ENCODE assay signal across 28 cellular contexts in the genomic region with DNA sequence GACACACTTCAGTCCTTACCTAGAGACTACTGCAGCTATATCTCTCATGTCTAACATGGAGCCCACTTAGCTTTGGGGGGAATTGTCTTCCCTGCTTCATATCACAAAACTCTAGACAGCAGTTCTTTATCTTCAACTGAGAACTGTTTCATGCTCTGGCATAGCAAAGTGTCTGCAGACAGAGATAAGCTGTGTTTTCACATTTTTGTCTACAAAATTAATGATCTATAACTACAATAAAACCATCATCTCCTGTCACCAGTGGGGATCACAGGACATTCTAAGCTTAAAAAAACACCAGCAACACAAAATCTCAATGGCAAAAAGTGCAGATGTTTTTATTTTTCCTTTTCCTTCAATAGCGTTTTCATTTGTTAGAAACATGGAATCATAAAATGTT.
"Had no signal": no experiment of that assay in that cellular context is flagged by ENCODE, and none has a peak within 500 bp of the region (broad histone marks: within the 10 kb centered on the region; RNA-seq: fewer than 3 reads in every experiment).

No MANE protein-coding gene starts in this region.

- H3K9me3 Mint-ChIP-seq: activated T-helper 1 cell treated with anti-CD3 and anti-CD28 coated beads, Interleukin-12 subunit alpha, Interleukin-12 subunit beta, Interleukin-2, Interleukin-4 antibody, amounts not matched to agents 30 ng/mL and 10 ng/mL and 1 ng/mL, durations not matched to agents 14 hours and 24 hours and 36 hours had no signal

- H3K27ac Mint-ChIP-seq: activated CD8-positive, alpha-beta T cell treated with anti-CD3 and anti-CD28 coated beads, Interleukin-2, amount 10 ng/mL, durations not matched to agents 7 days and 5 days; activated naive CD4-positive, alpha-beta T cell treated with anti-CD3 and anti-CD28 coated beads, Interleukin-2, amount 50 U/mL, for 72 hours; activated naive CD8-positive, alpha-beta T cell treated with anti-CD3 and anti-CD28 coated beads, Interleukin-2, amount 50 U/mL, for 24 hours; activated T-helper 1 cell treated with anti-CD3 and anti-CD28 coated beads, Interleukin-12 subunit alpha, Interleukin-12 subunit beta, Interleukin-2, Interleukin-4 antibody, amounts not matched to agents 30 ng/mL and 10 ng/mL and 1 ng/mL, durations not matched to agents 14 hours and 24 hours and 36 hours; T-cell had no signal

- ATAC-seq: activated CD8-positive, alpha-beta T cell treated with anti-CD3 and anti-CD28 coated beads, Interleukin-2, amount 10 ng/mL, durations not matched to agents 7 days and 5 days; activated naive CD4-positive, alpha-beta T cell treated with anti-CD3 and anti-CD28 coated beads, Interleukin-2, amount 50 U/mL, for 72 hours; activated naive CD8-positive, alpha-beta T cell treated with anti-CD3 and anti-CD28 coated beads, Interleukin-2, amount 50 U/mL, for 24 hours; body of pancreas; PC-3; T-cell had no signal

- H3K4me1 Mint-ChIP-seq: activated naive CD8-positive, alpha-beta T cell treated with anti-CD3 and anti-CD28 coated beads, Interleukin-2, amount 50 U/mL, for 24 hours; T-cell had no signal

- H3K36me3 Mint-ChIP-seq: T-cell, WTC11 had no signal

- DNase-seq: activated CD4-positive, alpha-beta T cell treated with anti-CD3 and anti-CD28 coated beads for 48 hours; activated CD4-positive, alpha-beta T cell treated with anti-CD3 and anti-CD28 coated beads, Interleukin-2, amount 50 U/mL, for 4 hours; activated CD4-positive, CD25-positive, alpha-beta regulatory T cell treated with anti-CD3 and anti-CD28 coated beads, Interleukin-2, amount 50 U/mL, for 72 hours; activated CD8-positive, alpha-beta memory T cell treated with anti-CD3 and anti-CD28 coated beads, Interleukin-2, amount 50 U/mL, for 48 hours; activated CD8-positive, alpha-beta T cell treated with anti-CD3 and anti-CD28 coated beads, Interleukin-2, amount 10 ng/mL, durations not matched to agents 7 days and 5 days; activated effector memory CD4-positive, alpha-beta T cell treated with Interleukin-2 at 50 U/mL for 16 hours; activated naive CD4-positive, alpha-beta T cell; activated naive CD8-positive, alpha-beta T cell treated with anti-CD3 and anti-CD28 coated beads, Interleukin-2, amount 50 U/mL, for 24 hours; activated T-cell treated with anti-CD3 and anti-CD28 coated beads, Interleukin-2, amount 50 U/mL, for 1 hour; amniotic stem cell; body of pancreas; KG1; NCI-H1092; NCI-H1694; NCI-H2029; NCI-H2107; NCI-H2171 treated with DMSO at 0.1 percent for 48 hours; NCI-H226; NCI-H526; NCI-H774; PC-3; SHP77 treated with DMSO at 0.1 percent for 48 hours; T-cell; T-helper 2 cell; T1000 had no signal

- H3K4me3 Mint-ChIP-seq: activated CD8-positive, alpha-beta T cell treated with anti-CD3 and anti-CD28 coated beads, Interleukin-2, amount 10 ng/mL, durations not matched to agents 7 days and 5 days; activated naive CD8-positive, alpha-beta T cell treated with anti-CD3 and anti-CD28 coated beads, Interleukin-2, amount 50 U/mL, for 24 hours; activated T-helper 1 cell treated with anti-CD3 and anti-CD28 coated beads, Interleukin-12 subunit alpha, Interleukin-12 subunit beta, Interleukin-2, Interleukin-4 antibody, amounts not matched to agents 30 ng/mL and 10 ng/mL and 1 ng/mL, durations not matched to agents 14 hours and 24 hours and 36 hours; T-cell; WTC11 had no signal
